Comparison of ENCODE assay signal across 9 cellular contexts in the genomic region with DNA sequence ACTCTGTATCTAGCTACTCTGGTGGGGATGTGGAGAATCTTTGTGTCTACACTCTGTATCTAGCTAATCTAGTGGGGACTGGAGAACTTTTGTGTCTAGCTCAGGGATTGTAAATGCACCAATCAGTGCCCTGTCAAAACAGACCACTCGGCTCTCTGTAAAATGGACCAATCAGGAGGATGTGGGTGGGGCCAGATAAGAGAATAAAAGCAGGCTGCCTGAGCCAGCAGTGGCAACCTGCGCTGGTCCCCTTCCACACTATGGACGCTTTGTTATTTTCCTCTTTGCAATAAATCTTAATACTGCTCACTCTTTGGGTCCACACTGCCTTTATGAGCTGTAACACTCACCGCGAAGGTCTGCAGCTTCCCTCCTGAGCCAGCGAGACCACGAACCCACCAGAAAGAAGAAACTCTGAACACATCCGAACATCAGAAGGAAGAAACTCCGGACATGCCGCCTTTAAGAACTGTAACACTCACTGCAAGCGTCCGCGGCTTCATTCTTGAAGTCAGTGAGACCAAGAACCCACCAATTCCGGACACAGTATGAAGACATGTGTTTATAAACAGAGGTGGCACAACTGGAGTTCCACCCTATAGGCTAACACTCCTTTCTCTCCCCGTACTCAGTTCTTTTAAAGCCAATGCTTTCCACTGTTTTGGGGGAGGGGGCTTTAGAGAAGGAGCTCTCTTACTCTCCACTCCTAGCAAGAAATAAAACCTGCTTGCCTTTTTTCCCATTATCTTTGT. TPM values are rescaled to one million over a fixed set of nuclear protein-coding genes. Genes with fewer than 3 reads are reported as not detected.
A peak's percentile ranks its signal among the peaks of the same experiment; 100 is the strongest.
DNase-seq lines count a peak whose midpoint lies in the region; ATAC-seq and TF ChIP-seq lines count a peak whose summit lies in the region.
"Not testable (repeated sequence)": the region's sequence is repeated elsewhere in the genome, so short reads cannot be mapped to it uniquely, and the experiment has no call there.
"Had no signal": no experiment of that assay in that cellular context is flagged by ENCODE, and none has a peak within 500 bp of the region (broad histone marks: within the 10 kb centered on the region; RNA-seq: fewer than 3 reads in every experiment).

No MANE protein-coding gene starts in this region.

- H3K27ac ChIP-seq in lower lobe of right lung (peak overlapping the region; percentile 88), gastrocnemius medialis (peak overlapping the region; percentile 82 to 88 (median 86)), tibial artery (peak overlapping the region; percentile 82 to 93)

- not testable (repeated sequence) for H3K36me3 ChIP-seq in Caco-2 (ENCODE audit: control insufficient read depth, insufficient read depth, low read length); adipocyte (ENCODE audit: control insufficient read depth, insufficient read depth, low read length, severe bottlenecking); gastrocnemius medialis
- H3K36me3 ChIP-seq in lower lobe of right lung (peaks cover 19% of the 10 kb centered on the region), tibial artery (peaks cover 7 to 12% (median 9%) of the 10 kb centered on the region in 3 donors)

- ATAC-seq in lower lobe of right lung = peak in 1 of 2 donors; percentile 23
- ATAC-seq in gastrocnemius medialis = not testable (repeated sequence)

- peak overlapping the region; percentile 95 for H3K27ac Mint-ChIP-seq in Caco-2 (ENCODE audit: unreplicated experiment)

- peak overlapping the region; percentile 85 for H3K4me3 Mint-ChIP-seq in Caco-2 (ENCODE audit: unreplicated experiment)

- H3K4me1 Mint-ChIP-seq in Caco-2 (ENCODE audit: low read depth, unreplicated experiment) = peaks cover 16% of the 10 kb centered on the region

- not testable (repeated sequence) for H3K9me3 ChIP-seq in Caco-2; adipocyte (ENCODE audit: control insufficient read depth, low read length); lower lobe of right lung; gastrocnemius medialis; tibial artery

- H3K4me3 ChIP-seq in Caco-2 (ENCODE audit: low read depth, low read length) (peak overlapping the region; percentile 35), adipocyte (ENCODE audit: low read length) (peak overlapping the region; percentile 89), epithelial cell of proximal tubule (ENCODE audit: low read depth, low read length) (peak overlapping the region; percentile 53), lower lobe of right lung (peak overlapping the region; percentile 63), gastrocnemius medialis (peak overlapping the region; percentile 56 to 67 (median 59)), tibial artery (peak overlapping the region; percentile 48 to 61)
- H3K4me3 ChIP-seq in Jurkat, Clone E6-1 (ENCODE audit: low read length) = peak overlapping the region; percentile 80

- not testable (repeated sequence) for DNase-seq in Caco-2; Jurkat, Clone E6-1 (ENCODE audit: low read depth, low spot score); adipocyte (ENCODE audit: low read depth); epithelial cell of proximal tubule (ENCODE audit: low read depth); lower lobe of right lung; gastrocnemius medialis; tibial artery
- DNase-seq in activated CD4-positive, CD25-positive, alpha-beta regulatory T cell treated with anti-CD3 and anti-CD28 coated beads, Interleukin-2, amount 50 U/mL, for 72 hours = peak; percentile 41

- peaks cover 25% of the 10 kb centered on the region for H3K36me3 Mint-ChIP-seq in Caco-2 (ENCODE audit: insufficient read depth, unreplicated experiment)

- TSS peak; percentile 94 for BruUV-seq in Caco-2 (replicated peaks; lab: Mats Ljungman, UMichigan)

- H3K4me1 ChIP-seq in Caco-2 (peaks cover 10% of the 10 kb centered on the region; the same call in 1 of the 2 replicates), lower lobe of right lung (peaks cover 27% of the 10 kb centered on the region), gastrocnemius medialis (peaks cover 7 to 14% of the 10 kb centered on the region in 2 donors), tibial artery (peaks cover 0 to 28% (median 13%) of the 10 kb centered on the region in 4 donors)
- not testable (repeated sequence) for H3K4me1 ChIP-seq in adipocyte (ENCODE audit: control insufficient read depth, insufficient read depth, low read length)

- POLR2A ChIA-PET in Caco-2 (lab: Charles Lee) = interaction anchor here (0.7 to 1.3 kb wide), 2 partner anchors 22 to 63 kb away, joined by 3 to 6 read pairs; no protein-coding TSS in a partner anchor

- CTCF ChIA-PET in Caco-2 (lab: Charles Lee) = interaction anchor here (1.1 to 2.0 kb wide), 5 partner anchors 61 to 207 kb away, joined by 5 to 12 read pairs (median 7); no protein-coding TSS in a partner anchor

- H3K9ac ChIP-seq in adipocyte (ENCODE audit: low read length) = peak overlapping the region; percentile 90

- in situ Hi-C loops in gastrocnemius medialis (cut with MboI; ENCODE audit: low sequenced_read_pairs in 4 of 4) = not testable (repeated sequence)

- not testable (repeated sequence) for TF ChIP-seq CTCF in Caco-2 (IDR thresholded peaks at IDR 0.05; ENCODE audit: insufficient read depth in 1 of 2, low read depth in 1 of 2, low read length in 1 of 2, severe bottlenecking in 1 of 2, unreplicated experiment in 1 of 2); epithelial cell of proximal tubule (conservative IDR thresholded peaks at IDR 0.05; ENCODE audit: low read depth, low read length); lower lobe of right lung (IDR thresholded peaks at IDR 0.05); gastrocnemius medialis (IDR thresholded peaks at IDR 0.05 in 4 of 5, conservative IDR thresholded peaks at IDR 0.05 in 1 of 5); tibial artery (IDR thresholded peaks at IDR 0.05)

- intact Hi-C loops in Caco-2 (cut with micrococcal nuclease; ENCODE audit: unreplicated experiment) (loop anchor here (1.0 to 2.0 kb wide), 2 partner anchors 83 to 124 kb away; partner anchors contain the start of gene OR52N2), gastrocnemius medialis (cut with DNase I; ENCODE audit: low total_unique reads) (loop anchor here (10.0 kb wide), 1 partner anchor 641 kb away; the partner anchor contains the start of gene CAVIN3), tibial artery (cut with DNase I; ENCODE audit: low total_unique reads) (loop anchor here (10.0 kb wide), 1 partner anchor 79 kb away; no protein-coding TSS in a partner anchor)
- intact Hi-C loops in lower lobe of right lung (cut with DNase I) = not testable (repeated sequence)

- H3K27me3 ChIP-seq in Caco-2 (replicated peaks; ENCODE audit: control insufficient read depth, insufficient read depth, low read length); adipocyte (replicated peaks; ENCODE audit: control insufficient read depth, insufficient read depth, low read length); lower lobe of right lung (ENCODE audit: low read depth); gastrocnemius medialis; tibial artery: not testable (repeated sequence)

- H3K27me3 Mint-ChIP-seq in Caco-2 (ENCODE audit: insufficient read depth, unreplicated experiment) = not testable (repeated sequence)

- not testable (repeated sequence) for H3K9me3 Mint-ChIP-seq in Caco-2 (ENCODE audit: unreplicated experiment)

- TF ChIP-seq POLR2A in gastrocnemius medialis (IDR thresholded peaks at IDR 0.05) = not testable (repeated sequence)

RNA-seq across cellular contexts. Expression of gene TRIM5, which starts 1.1 kb away (rescaled TPM):
- total RNA-seq in Caco-2 (2022) = 21.9 and 25.2 TPM in 2 replicates
- polyA plus RNA-seq in Jurkat, Clone E6-1 (2012; ENCODE audit: insufficient read depth, insufficient read length) = 2.9 TPM
- 20.5 and 28.5 TPM in 2 replicates for total RNA-seq in epithelial cell of proximal tubule
- total RNA-seq in lower lobe of right lung = 37.1 TPM
- total RNA-seq in gastrocnemius medialis = 1 to 10 TPM; 2.3 to 3.9 (median 2.6) TPM

RNA-seq across cellular contexts. Expression of gene TRIM22, which starts 5.8 kb away (rescaled TPM):
- total RNA-seq in Caco-2 (2022) (0.58 TPM in 1 of 2 replicates, not detected in the other), epithelial cell of proximal tubule (8.2 and 18.9 TPM in 2 replicates), lower lobe of right lung (224 TPM), gastrocnemius medialis (10 to 100 TPM in 2 of 4 donors, 1 to 10 TPM in 2; 5.3 to 15.8 (median 8.8) TPM)
- polyA plus RNA-seq in Jurkat, Clone E6-1 (2012; ENCODE audit: insufficient read depth, insufficient read length) = 10.9 TPM

RNA-seq across cellular contexts. Expression of gene OR56B1, which starts 52.4 kb away (rescaled TPM):
- total RNA-seq in Caco-2 (2022) (not detected in 2 replicates), epithelial cell of proximal tubule (not detected in 2 replicates), lower lobe of right lung (not detected), gastrocnemius medialis (not detected)
- not detected for polyA plus RNA-seq in Jurkat, Clone E6-1 (2012; ENCODE audit: insufficient read depth, insufficient read length)
- polyA plus RNA-seq: adipose tissue had no signal

RNA-seq across cellular contexts. Expression of gene TRIM34, which starts 59.0 kb away (rescaled TPM):
- 4.3 and 4.7 TPM in 2 replicates for total RNA-seq in Caco-2 (2022)
- polyA plus RNA-seq in Jurkat, Clone E6-1 (2012; ENCODE audit: insufficient read depth, insufficient read length) = 19.3 TPM
- 2.4 and 7.8 TPM in 2 replicates for total RNA-seq in epithelial cell of proximal tubule
- total RNA-seq in lower lobe of right lung = 13.7 TPM
- 1 to 10 TPM in 3 of 4 donors, under 1 TPM in 1; 0.32 to 1.6 (median 1.2) TPM for total RNA-seq in gastrocnemius medialis

Comparison
In these comparisons a context has a peak if more than half of its experiments do, and no peak if none do; other contexts are left out.
1. H3K4me3 ChIP-seq: peak in every context shown above with its lines; median percentile 89 in adipocyte; 80 in Jurkat, Clone E6-1; 63 in lower lobe of right lung; 59 in gastrocnemius medialis; 54 in tibial artery; 53 in epithelial cell of proximal tubule; 35 in Caco-2.
2. RNA of gene TRIM22, which starts 5.8 kb away (total RNA-seq): 224 TPM in lower lobe of right lung (single experiment); 8.2 to 18.9 TPM in epithelial cell of proximal tubule, 5.3 to 15.8 TPM in gastrocnemius medialis and 0.58 TPM in Caco-2; every median in the first group is over 10 times any median in the second.
3. Peak in every context shown above with its lines, with median percentiles within 50 percentile points of each other: H3K27ac ChIP-seq.